ENCODE assay signal across 20 cellular contexts in the genomic region with DNA sequence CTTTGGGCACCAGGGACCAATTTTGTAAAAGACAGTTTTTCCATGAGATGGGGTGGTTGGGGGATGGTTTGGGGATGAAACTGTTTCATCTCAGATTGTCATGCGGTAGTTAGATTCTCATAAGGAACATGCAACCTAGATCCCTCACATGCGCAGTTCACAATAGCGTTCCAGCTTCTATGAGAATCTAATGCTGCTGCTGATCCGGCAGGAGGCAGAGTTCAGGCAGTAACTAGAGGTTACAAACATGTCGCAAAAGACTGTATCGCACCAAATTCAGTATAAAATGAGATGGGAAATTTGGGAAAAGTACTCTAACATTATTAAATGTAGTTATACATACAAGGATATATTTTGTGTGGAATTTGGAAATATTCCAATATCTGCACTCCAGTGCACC.
DNase-seq lines count a peak whose midpoint lies in the region; TF ChIP-seq lines count a peak whose summit lies in the region.
"Had no signal": no experiment of that assay in that cellular context is flagged by ENCODE, and none has a peak within 500 bp of the region (broad histone marks: within the 10 kb centered on the region; RNA-seq: fewer than 3 reads in every experiment).

No MANE protein-coding gene starts in this region.

- no peaks in the 10 kb centered on the region for H3K36me3 ChIP-seq in MG63
- H3K36me3 ChIP-seq: BLaER1 had no signal

- DNase-seq in NCI-H2029 (lab: John Stamatoyannopoulos, UW), result peak; percentile 6
- DNase-seq in NCI-H2029 treated with DMSO at 0.1 percent for 48 hours (lab: John Stamatoyannopoulos, UW), result no peak
- peak; percentile 4 for DNase-seq in LNCaP clone FGC (ENCODE audit: low read depth)
- DNase-seq in NCI-H1417 (lab: John Stamatoyannopoulos, UW), result no peak
- no peak for DNase-seq in MG63
- no peak for DNase-seq in activated gamma-delta T cell treated with Interleukin-2 at 50 U/mL for 16 hours
- DNase-seq: CD4-positive, alpha-beta T cell; CD8-positive, alpha-beta memory T cell; DMS53; DND-41; EL; GDM1; GM23248; H7; HCEC 1CT had no signal

- H3K27me3 ChIP-seq in MG63, result no peaks in the 10 kb centered on the region
- H3K27me3 ChIP-seq: BLaER1 had no signal

- TF ChIP-seq CTCF in C4-2B (conservative IDR thresholded peaks at IDR 0.05) (peak; percentile 69), LNCaP clone FGC (IDR thresholded peaks at IDR 0.05; ENCODE audit: control insufficient read depth, extremely low read depth, insufficient read depth) (peak; percentile 60), VCaP (conservative IDR thresholded peaks at IDR 0.05) (peak; percentile 57)

- H3K27ac ChIP-seq in C4-2B (no peak overlapping the region), VCaP (no peak overlapping the region)
- H3K27ac ChIP-seq: 22Rv1, BLaER1, GM23248 had no signal

- no peaks in the 10 kb centered on the region for H3K9me3 ChIP-seq in MG63
- H3K9me3 ChIP-seq: BLaER1 had no signal

- no peak overlapping the region for H3K4me3 ChIP-seq in LNCaP clone FGC (ENCODE audit: low read depth, low read length)
- no peak overlapping the region for H3K4me3 ChIP-seq in MG63
- H3K4me3 ChIP-seq: BLaER1, GM12878, GM23248 had no signal

Comparison
In these comparisons a context has a peak if more than half of its experiments do, and no peak if none do; other contexts are left out.
1. DNase-seq: peak in NCI-H2029 (single experiment) and LNCaP clone FGC (single experiment); none in NCI-H2029 treated with DMSO at 0.1 percent for 48 hours (single experiment), NCI-H1417 (0 of 3), MG63 (single experiment) and activated gamma-delta T cell treated with Interleukin-2 at 50 U/mL for 16 hours (single experiment).
2. Peak in every context shown above with its lines, with median percentiles within 50 percentile points of each other: CTCF ChIP-seq.